Comparison of ENCODE assay signal across 2 cellular contexts in the genomic region with DNA sequence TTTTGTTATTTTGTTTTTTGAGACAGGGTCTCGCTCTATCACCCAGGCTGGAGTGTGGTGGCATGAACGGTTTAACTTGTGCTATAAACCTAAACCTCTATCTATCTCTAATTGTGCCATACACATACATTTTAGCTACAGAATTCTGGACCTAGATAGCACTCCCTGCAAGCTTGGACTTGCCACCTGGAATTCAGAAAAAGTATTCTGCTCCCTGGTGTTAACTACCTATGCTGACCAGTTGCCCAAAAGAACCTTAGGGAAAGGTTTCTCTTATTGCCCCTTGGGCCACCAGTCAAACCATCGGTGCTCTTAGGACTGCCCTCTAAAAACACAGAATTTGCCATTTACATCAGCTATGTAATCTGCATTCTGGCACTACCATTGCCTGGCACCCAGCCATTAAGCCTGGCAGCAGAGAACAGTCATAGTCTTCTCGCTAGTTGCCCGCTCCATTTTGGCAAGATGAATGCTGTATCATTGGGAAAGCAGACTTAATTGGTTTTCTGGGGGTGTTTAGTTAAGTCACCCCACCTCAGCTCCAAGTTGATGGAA.
A peak's percentile ranks its signal among the peaks of the same experiment; 100 is the strongest.
TF ChIP-seq lines count a peak whose summit lies in the region.

No MANE protein-coding gene starts in this region.

TF ChIP-seq in liver, 16 proteins besides CTCF, POLR2A, EP300 and RAD21:
- TF ChIP-seq, protein P1, sequence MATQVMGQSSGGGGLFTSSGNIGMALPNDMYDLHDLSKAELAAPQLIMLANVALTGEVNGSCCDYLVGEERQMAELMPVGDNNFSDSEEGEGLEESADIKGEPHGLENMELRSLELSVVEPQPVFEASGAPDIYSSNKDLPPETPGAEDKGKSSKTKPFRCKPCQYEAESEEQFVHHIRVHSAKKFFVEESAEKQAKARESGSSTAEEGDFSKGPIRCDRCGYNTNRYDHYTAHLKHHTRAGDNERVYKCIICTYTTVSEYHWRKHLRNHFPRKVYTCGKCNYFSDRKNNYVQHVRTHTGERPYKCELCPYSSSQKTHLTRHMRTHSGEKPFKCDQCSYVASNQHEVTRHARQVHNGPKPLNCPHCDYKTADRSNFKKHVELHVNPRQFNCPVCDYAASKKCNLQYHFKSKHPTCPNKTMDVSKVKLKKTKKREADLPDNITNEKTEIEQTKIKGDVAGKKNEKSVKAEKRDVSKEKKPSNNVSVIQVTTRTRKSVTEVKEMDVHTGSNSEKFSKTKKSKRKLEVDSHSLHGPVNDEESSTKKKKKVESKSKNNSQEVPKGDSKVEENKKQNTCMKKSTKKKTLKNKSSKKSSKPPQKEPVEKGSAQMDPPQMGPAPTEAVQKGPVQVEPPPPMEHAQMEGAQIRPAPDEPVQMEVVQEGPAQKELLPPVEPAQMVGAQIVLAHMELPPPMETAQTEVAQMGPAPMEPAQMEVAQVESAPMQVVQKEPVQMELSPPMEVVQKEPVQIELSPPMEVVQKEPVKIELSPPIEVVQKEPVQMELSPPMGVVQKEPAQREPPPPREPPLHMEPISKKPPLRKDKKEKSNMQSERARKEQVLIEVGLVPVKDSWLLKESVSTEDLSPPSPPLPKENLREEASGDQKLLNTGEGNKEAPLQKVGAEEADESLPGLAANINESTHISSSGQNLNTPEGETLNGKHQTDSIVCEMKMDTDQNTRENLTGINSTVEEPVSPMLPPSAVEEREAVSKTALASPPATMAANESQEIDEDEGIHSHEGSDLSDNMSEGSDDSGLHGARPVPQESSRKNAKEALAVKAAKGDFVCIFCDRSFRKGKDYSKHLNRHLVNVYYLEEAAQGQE (IDR thresholded peaks at IDR 0.05): no peak
- TF ChIP-seq, protein P2, sequence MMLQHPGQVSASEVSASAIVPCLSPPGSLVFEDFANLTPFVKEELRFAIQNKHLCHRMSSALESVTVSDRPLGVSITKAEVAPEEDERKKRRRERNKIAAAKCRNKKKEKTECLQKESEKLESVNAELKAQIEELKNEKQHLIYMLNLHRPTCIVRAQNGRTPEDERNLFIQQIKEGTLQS (IDR thresholded peaks at IDR 0.05): no peak
- TF ChIP-seq, protein P3, sequence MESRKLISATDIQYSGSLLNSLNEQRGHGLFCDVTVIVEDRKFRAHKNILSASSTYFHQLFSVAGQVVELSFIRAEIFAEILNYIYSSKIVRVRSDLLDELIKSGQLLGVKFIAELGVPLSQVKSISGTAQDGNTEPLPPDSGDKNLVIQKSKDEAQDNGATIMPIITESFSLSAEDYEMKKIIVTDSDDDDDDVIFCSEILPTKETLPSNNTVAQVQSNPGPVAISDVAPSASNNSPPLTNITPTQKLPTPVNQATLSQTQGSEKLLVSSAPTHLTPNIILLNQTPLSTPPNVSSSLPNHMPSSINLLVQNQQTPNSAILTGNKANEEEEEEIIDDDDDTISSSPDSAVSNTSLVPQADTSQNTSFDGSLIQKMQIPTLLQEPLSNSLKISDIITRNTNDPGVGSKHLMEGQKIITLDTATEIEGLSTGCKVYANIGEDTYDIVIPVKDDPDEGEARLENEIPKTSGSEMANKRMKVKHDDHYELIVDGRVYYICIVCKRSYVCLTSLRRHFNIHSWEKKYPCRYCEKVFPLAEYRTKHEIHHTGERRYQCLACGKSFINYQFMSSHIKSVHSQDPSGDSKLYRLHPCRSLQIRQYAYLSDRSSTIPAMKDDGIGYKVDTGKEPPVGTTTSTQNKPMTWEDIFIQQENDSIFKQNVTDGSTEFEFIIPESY (IDR thresholded peaks at IDR 0.05): no peak
- no peak for TF ChIP-seq GABPA (IDR thresholded peaks at IDR 0.05 in 1 of 2, conservative IDR thresholded peaks at IDR 0.05 in 1 of 2)
- TF ChIP-seq YY1 (IDR thresholded peaks at IDR 0.05): peak; percentile 26
- TF ChIP-seq EGR1 (IDR thresholded peaks at IDR 0.05; ENCODE audit: low read depth in 2 of 2): no peak
- TF ChIP-seq HNF4A (conservative IDR thresholded peaks at IDR 0.05): peak in 1 of 2 donors; percentile 22

TF ChIP-seq in HepG2, 621 proteins besides CTCF, POLR2A, EP300 and RAD21:
- TF ChIP-seq KDM4B (CRISPR knock-in tag; IDR thresholded peaks at IDR 0.05) (no peak), IKZF4 (CRISPR knock-in tag; IDR thresholded peaks at IDR 0.05; ENCODE audit: borderline replicate concordance, low read depth, not compliant biosample characterization) (no peak), ZFP37 (CRISPR knock-in tag; IDR thresholded peaks at IDR 0.05; ENCODE audit: borderline replicate concordance) (no peak)
